In the genomic region with DNA sequence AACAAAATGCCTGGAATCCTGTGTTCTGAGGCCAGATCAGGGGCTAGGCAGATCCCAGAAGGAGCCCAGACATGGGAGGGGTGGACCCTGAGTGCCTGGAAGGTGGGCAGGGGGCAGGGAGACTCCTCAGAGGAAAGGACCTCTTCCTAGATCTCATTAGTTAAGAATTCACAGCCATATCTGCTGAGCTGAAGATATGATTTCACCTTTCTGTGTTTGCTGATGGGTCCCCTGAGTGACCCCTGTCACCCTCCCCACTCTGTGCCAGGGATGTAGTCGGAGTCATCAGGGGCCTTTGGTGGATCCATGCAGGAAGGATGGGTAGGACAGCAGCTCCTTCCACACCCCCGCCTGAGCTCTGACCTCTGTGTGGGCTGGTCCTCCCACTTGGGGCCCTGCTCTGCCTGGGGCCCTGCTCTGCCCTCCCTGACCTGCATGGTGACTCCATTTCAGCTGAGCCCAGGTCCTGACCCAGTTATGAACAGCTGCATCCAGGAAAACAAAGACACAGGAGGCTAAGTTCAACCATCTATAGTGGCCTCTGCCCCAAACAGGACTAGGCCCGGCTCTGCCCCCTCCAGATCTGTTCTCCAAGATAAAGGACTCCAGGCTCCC, we compare ENCODE assay signal across 19 cellular contexts. TPM values are rescaled to one million over a fixed set of nuclear protein-coding genes. Genes with fewer than 3 reads are reported as not detected.
A peak's percentile ranks its signal among the peaks of the same experiment; 100 is the strongest.
DNase-seq lines count a peak whose midpoint lies in the region; ATAC-seq and TF ChIP-seq lines count a peak whose summit lies in the region.
"Had no signal": no experiment of that assay in that cellular context is flagged by ENCODE, and none has a peak within 500 bp of the region (broad histone marks: within the 10 kb centered on the region; RNA-seq: fewer than 3 reads in every experiment).

No MANE protein-coding gene starts in this region.

- H3K79me2 ChIP-seq in osteoblast (ENCODE audit: insufficient read depth, low read length), result no peaks in the 10 kb centered on the region

- H3K9me3 Mint-ChIP-seq in activated CD4-positive, alpha-beta T cell treated with anti-CD3 and anti-CD28 coated beads, Interleukin-2, amount 10 ng/mL, durations not matched to agents 24 days and 14 days, result no peaks in the 10 kb centered on the region

- H3K27ac ChIP-seq in VCaP (peak overlapping the region; percentile 61; the same call in 1 of the 2 replicates), gastroesophageal sphincter (no peak overlapping the region), osteoblast (ENCODE audit: low read depth, low read length) (no peak overlapping the region)

- peaks cover 16% of the 10 kb centered on the region for H3K27me3 ChIP-seq in gastroesophageal sphincter
- H3K27me3 ChIP-seq in osteoblast (ENCODE audit: insufficient read depth, low read length), result peaks cover 11% of the 10 kb centered on the region

- peaks cover 0 to 4% (median 4%) of the 10 kb centered on the region in 3 donors for H3K4me1 ChIP-seq in gastroesophageal sphincter
- H3K4me1 ChIP-seq in osteoblast (ENCODE audit: insufficient read depth, low read length), result peaks cover 4% of the 10 kb centered on the region

- no peak overlapping the region for H3K4me3 Mint-ChIP-seq in activated CD4-positive, alpha-beta T cell treated with anti-CD3 and anti-CD28 coated beads, Interleukin-2, amount 10 ng/mL, durations not matched to agents 24 days and 14 days

- no peaks in the 10 kb centered on the region for H4K20me1 ChIP-seq in osteoblast (ENCODE audit: insufficient read depth, low read length)

- no peaks in the 10 kb centered on the region for H3K9me3 ChIP-seq in gastroesophageal sphincter
- no peaks in the 10 kb centered on the region for H3K9me3 ChIP-seq in osteoblast (ENCODE audit: low read depth, low read length)

- TF ChIP-seq EP300 in gastroesophageal sphincter (IDR thresholded peaks at IDR 0.05), result no peak

- peak; percentile 34 for ATAC-seq in gastroesophageal sphincter
- no peak for ATAC-seq in HG03520 (IDR thresholded peaks at IDR 0.05; ENCODE audit: unreplicated experiment)
- ATAC-seq in HG03432 (IDR thresholded peaks at IDR 0.05; ENCODE audit: unreplicated experiment), result no peak

- DNase-seq in activated CD4-positive, alpha-beta T cell treated with anti-CD3 and anti-CD28 coated beads, Interleukin-2, amount 10 ng/mL, durations not matched to agents 24 days and 14 days, result no peak
- no peak for DNase-seq in activated CD4-positive, alpha-beta T cell treated with anti-CD3 and anti-CD28 coated beads for 4 hours
- peak; percentile 50 for DNase-seq in osteoblast (ENCODE audit: insufficient read length, low spot score, missing footprints)
- no peak for DNase-seq in DMS153 (lab: John Stamatoyannopoulos, UW)
- DNase-seq: 8988T, COR-L47, DMS 273 treated with DMSO at 0.1 percent for 48 hours, HCEC 1CT, KG1, NCI-H1417 treated with DMSO at 0.1 percent for 48 hours, NCI-H187 treated with DMSO at 0.1 percent for 48 hours, NCI-H2227 treated with DMSO at 0.1 percent for 48 hours, NCI-H510A treated with DMSO at 0.1 percent for 48 hours, NCI-H774, SIG-M5 had no signal

- H3K4me1 Mint-ChIP-seq in activated CD4-positive, alpha-beta T cell treated with anti-CD3 and anti-CD28 coated beads, Interleukin-2, amount 10 ng/mL, durations not matched to agents 24 days and 14 days, result peaks cover 13% of the 10 kb centered on the region

- intact Hi-C loops in activated CD4-positive, alpha-beta T cell treated with anti-CD3 and anti-CD28 coated beads, Interleukin-2, amount 10 ng/mL, durations not matched to agents 24 days and 14 days (cut with micrococcal nuclease), result no loop called here

- no peak overlapping the region for H3K4me2 ChIP-seq in osteoblast (ENCODE audit: insufficient read depth, low read length)

- no peak overlapping the region for H3K4me3 ChIP-seq in gastroesophageal sphincter
- no peak overlapping the region for H3K4me3 ChIP-seq in osteoblast (ENCODE audit: insufficient read depth, low read length)

- H3K27ac Mint-ChIP-seq in activated CD4-positive, alpha-beta T cell treated with anti-CD3 and anti-CD28 coated beads, Interleukin-2, amount 10 ng/mL, durations not matched to agents 24 days and 14 days, result peak overlapping the region; percentile 73

- no peaks in the 10 kb centered on the region for H3K36me3 ChIP-seq in gastroesophageal sphincter
- no peaks in the 10 kb centered on the region for H3K36me3 ChIP-seq in osteoblast (ENCODE audit: insufficient read depth, low read length)

- TF ChIP-seq CTCF in VCaP (conservative IDR thresholded peaks at IDR 0.05) (no peak), gastroesophageal sphincter (IDR thresholded peaks at IDR 0.05) (no peak), osteoblast (IDR thresholded peaks at IDR 0.05; ENCODE audit: extremely low read depth, low read depth, low read length) (no peak)

- peaks cover 16% of the 10 kb centered on the region for H3K27me3 Mint-ChIP-seq in activated CD4-positive, alpha-beta T cell treated with anti-CD3 and anti-CD28 coated beads, Interleukin-2, amount 10 ng/mL, durations not matched to agents 24 days and 14 days

- WGBS in gastroesophageal sphincter (ENCODE audit: low coverage in 1 of 2), 2 donors, result 80% methylated on average over 2 of the region's 3 CpGs; no CpG with 5 or more reads in 1 of the 2 donors

- H2AFZ ChIP-seq in osteoblast (ENCODE audit: low read length), result no peak overlapping the region

- H3K36me3 Mint-ChIP-seq in activated CD4-positive, alpha-beta T cell treated with anti-CD3 and anti-CD28 coated beads, Interleukin-2, amount 10 ng/mL, durations not matched to agents 24 days and 14 days (ENCODE audit: low read depth), result no peaks in the 10 kb centered on the region

- TF ChIP-seq POLR2A in gastroesophageal sphincter (IDR thresholded peaks at IDR 0.05), result no peak

RNA-seq across cellular contexts. Expression of a gene that starts 5.5 kb away (rescaled TPM):
- total RNA-seq in activated CD4-positive, alpha-beta T cell treated with anti-CD3 and anti-CD28 coated beads, Interleukin-2, amount 10 ng/mL, durations not matched to agents 24 days and 14 days, result 3.7 and 4.3 TPM in 2 replicates
- 1 to 10 TPM; 2.0 to 9.5 (median 6.4) TPM for total RNA-seq in gastroesophageal sphincter
- total RNA-seq in osteoblast, result 23.5 and 31.8 TPM in 2 replicates

RNA-seq across cellular contexts. Expression of a gene that starts 41.9 kb away (rescaled TPM):
- total RNA-seq in activated CD4-positive, alpha-beta T cell treated with anti-CD3 and anti-CD28 coated beads, Interleukin-2, amount 10 ng/mL, durations not matched to agents 24 days and 14 days, result 72.3 and 73.0 TPM in 2 replicates
- total RNA-seq in gastroesophageal sphincter (10 to 100 TPM; 11.7 to 34.0 (median 27.8) TPM), osteoblast (45.2 and 51.0 TPM in 2 replicates)

RNA-seq across cellular contexts. Expression of a gene that starts 44.0 kb away (rescaled TPM):
- total RNA-seq in activated CD4-positive, alpha-beta T cell treated with anti-CD3 and anti-CD28 coated beads, Interleukin-2, amount 10 ng/mL, durations not matched to agents 24 days and 14 days, result 117 and 129 TPM in 2 replicates
- total RNA-seq in gastroesophageal sphincter, result 100 to 1,000 TPM in 1 of 4 donors, 10 to 100 TPM in 3; 67.9 to 103 (median 87.8) TPM
- total RNA-seq in osteoblast, result 51.0 and 51.9 TPM in 2 replicates
